1 cellular context compared by ENCODE assay signal in genomic region chr12:50785406-50785805, GRCh38.
TF ChIP-seq lines count a peak whose summit lies in the region.

No MANE protein-coding gene starts in this region.

TF ChIP-seq in A549, 52 proteins besides CTCF, POLR2A, EP300 and RAD21:
- TF ChIP-seq FOSL2 (IDR thresholded peaks at IDR 0.05) (no peak), FOSL2 (CRISPR knock-in tag; IDR thresholded peaks at IDR 0.05) (no peak), HEYL (CRISPR knock-in tag; IDR thresholded peaks at IDR 0.05) (peak; percentile 10; the same call in 1 of the 2 replicates), TP53 (CRISPR knock-in tag; IDR thresholded peaks at IDR 0.05) (0 out of 2 replicates have a peak, but pooled peaks have one; percentile 14), HDAC2 (IDR thresholded peaks at IDR 0.05) (no peak), HOXB5 (CRISPR knock-in tag; IDR thresholded peaks at IDR 0.05) (0 out of 2 replicates have a peak, but pooled peaks have one; percentile 24)
TF ChIP-seq in A549: peak in this region for 3.
